In genomic region chr10:6678211-6678803, GRCh38 we compare ENCODE assay signal across 8 cellular contexts.
DNase-seq lines count a peak whose midpoint lies in the region; ATAC-seq and TF ChIP-seq lines count a peak whose summit lies in the region.

No MANE protein-coding gene starts in this region.

- H3K27me3 ChIP-seq in HAP-1 (ENCODE audit: low read depth): peaks cover 13% of the 10 kb centered on the region

- H3K27me3 Mint-ChIP-seq in brain: peaks cover 33% of the 10 kb centered on the region

- H3K27ac Mint-ChIP-seq in brain: no peak overlapping the region

- DNase-seq in AG09319 (ENCODE audit: extremely low read depth, low read depth): no peak
- peak; percentile 60 to 79 for DNase-seq in HAP-1 (ENCODE audit: low spot score in 2 of 2)
- DNase-seq in UCSD-AML1 (lab: John Stamatoyannopoulos, UW; ENCODE audit: unreplicated experiment): peak; percentile 44
- peak; percentile 36 for DNase-seq in kidney glomerular epithelial cell (lab: John Stamatoyannopoulos, UW)
- peak; percentile 59 for DNase-seq in stimulated activated CD4-positive, alpha-beta T cell treated with anti-CD3 and anti-CD28 coated beads, Interleukin-4, amount 100 ng/mL, for 1 hour

- TF ChIP-seq CTCF in AG09319 (IDR thresholded peaks at IDR 0.05; ENCODE audit: low read depth, low read length): peak; percentile 57
- peak; percentile 79 to 90 for TF ChIP-seq CTCF in brain (conservative IDR thresholded peaks at IDR 0.05)

- H3K4me1 ChIP-seq in HAP-1: peaks cover 3% of the 10 kb centered on the region; the same call in 1 of the 2 replicates

- no peaks in the 10 kb centered on the region for H3K36me3 Mint-ChIP-seq in brain

- no peak overlapping the region for H3K4me3 Mint-ChIP-seq in brain

- in situ Hi-C loops in HAP-1 (cut with MboI; ENCODE audit: low sequenced_read_pairs): loop anchor here (10.0 kb wide), 1 partner anchor 736 kb away; the partner anchor contains the start of gene SFMBT2

- no peak for ATAC-seq in GM21526 (IDR thresholded peaks at IDR 0.05; ENCODE audit: low FRiP score, unreplicated experiment)
- no peak for ATAC-seq in GM19328 (IDR thresholded peaks at IDR 0.05; ENCODE audit: unreplicated experiment)

- H3K4me1 Mint-ChIP-seq in brain: peaks cover 9% of the 10 kb centered on the region

- H3K36me3 ChIP-seq in HAP-1 (replicated peaks): no peaks in the 10 kb centered on the region

- no peaks in the 10 kb centered on the region for H3K9me3 ChIP-seq in HAP-1

- H3K9me3 Mint-ChIP-seq in brain: peaks cover 0 to 12% (median 2%) of the 10 kb centered on the region in 5 experiments

- no peak overlapping the region for H3K4me3 ChIP-seq in HAP-1
